ENCODE assay signal across 21 cellular contexts in genomic region chr5:29853711-29854110, GRCh38.
A peak's percentile ranks its signal among the peaks of the same experiment; 100 is the strongest.
DNase-seq lines count a peak whose midpoint lies in the region; ATAC-seq and TF ChIP-seq lines count a peak whose summit lies in the region.
"Had no signal": no experiment of that assay in that cellular context is flagged by ENCODE, and none has a peak within 500 bp of the region (broad histone marks: within the 10 kb centered on the region; RNA-seq: fewer than 3 reads in every experiment).

No MANE protein-coding gene starts in this region.

- H3K27me3 Mint-ChIP-seq in immature natural killer cell (ENCODE audit: low read depth in 3 of 3) = peaks cover 0 to 2% (median 0%) of the 10 kb centered on the region in 3 donors
- H3K27me3 Mint-ChIP-seq: IgD-negative memory B cell, T-helper 17 cell had no signal

- DNase-seq in DMS53 (lab: John Stamatoyannopoulos, UW) (peak; percentile 29), HuH-7 (ENCODE audit: low spot score) (peak; percentile 4), NCI-H510A treated with DMSO at 0.1 percent for 48 hours (lab: John Stamatoyannopoulos, UW) (peak; percentile 42), immature natural killer cell (no peak), middle frontal gyrus (ENCODE audit: extremely low spot score, low spot score) (no peak)
- DNase-seq: Calu3; CD8-positive, alpha-beta T cell; DMS79; Karpas-422; MG63; NCI-H1436; NCI-H187 treated with DMSO at 0.1 percent for 48 hours; NCI-H226; NCI-H524 treated with DMSO at 0.1 percent for 48 hours; Peyer's patch; SW 1271; T-helper 17 cell had no signal

- H3K4me1 Mint-ChIP-seq in immature natural killer cell = no peaks in the 10 kb centered on the region
- H3K4me1 Mint-ChIP-seq: T-helper 17 cell had no signal

- H3K27ac ChIP-seq in VCaP = peak overlapping the region; percentile 47; the same call in 1 of the 2 replicates
- H3K27ac ChIP-seq: BLaER1 treated with 17β-estradiol and CSF1 and Interleukin-3, amounts not matched to agents 10 nM and 100 nM; Peyer's patch had no signal

- H3K36me3 Mint-ChIP-seq in immature natural killer cell = peaks cover 0 to 4% (median 3%) of the 10 kb centered on the region in 3 donors
- H3K36me3 Mint-ChIP-seq: CD8-positive, alpha-beta T cell; IgD-negative memory B cell had no signal

- no peak overlapping the region for H3K27ac Mint-ChIP-seq in immature natural killer cell
- H3K27ac Mint-ChIP-seq: CD8-positive, alpha-beta T cell; IgD-negative memory B cell; T-helper 17 cell had no signal

- no peak for TF ChIP-seq CTCF in VCaP (conservative IDR thresholded peaks at IDR 0.05)

- H3K9me3 Mint-ChIP-seq in immature natural killer cell = peaks cover 10 to 76% (median 58%) of the 10 kb centered on the region in 6 donors

- H3K4me3 Mint-ChIP-seq in immature natural killer cell = no peak overlapping the region
- H3K4me3 Mint-ChIP-seq: CD8-positive, alpha-beta T cell; IgD-negative memory B cell; T-helper 17 cell had no signal

- no peak for ATAC-seq in HG03108 (IDR thresholded peaks at IDR 0.05; ENCODE audit: unreplicated experiment)
- ATAC-seq: CD8-positive, alpha-beta T cell; T-helper 17 cell had no signal

Comparison
In these comparisons a context has a peak if more than half of its experiments do, and no peak if none do; other contexts are left out.
1. DNase-seq: peak in DMS53 (single experiment), HuH-7 (single experiment) and NCI-H510A treated with DMSO at 0.1 percent for 48 hours (single experiment); none in immature natural killer cell (0 of 3) and middle frontal gyrus (single experiment).